9 cellular contexts compared by ENCODE assay signal in the genomic region with DNA sequence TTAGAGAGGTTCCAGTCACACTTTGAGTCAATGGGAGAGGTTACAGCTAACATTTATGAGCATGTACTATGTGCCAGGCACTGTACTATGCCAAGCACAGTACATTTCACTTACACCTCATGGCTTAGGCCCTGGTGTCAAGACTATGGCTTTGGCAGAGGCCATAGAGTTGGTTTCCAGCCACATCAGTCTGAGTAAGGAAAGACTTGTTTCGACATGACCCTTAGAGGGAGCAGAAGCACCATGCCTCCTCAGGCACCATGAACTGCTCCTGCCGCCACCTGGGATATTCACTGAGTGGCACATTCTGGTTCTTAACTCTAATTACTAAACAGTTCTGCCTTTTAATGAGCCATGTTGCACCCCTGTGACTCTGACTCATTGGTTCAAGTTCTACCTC. TPM values are rescaled to one million over a fixed set of nuclear protein-coding genes. Genes with fewer than 3 reads are reported as not detected.
DNase-seq lines count a peak whose midpoint lies in the region; ATAC-seq and TF ChIP-seq lines count a peak whose summit lies in the region.
"Had no signal": no experiment of that assay in that cellular context is flagged by ENCODE, and none has a peak within 500 bp of the region (broad histone marks: within the 10 kb centered on the region; RNA-seq: fewer than 3 reads in every experiment).

No MANE protein-coding gene starts in this region.

- no peak overlapping the region for H4K91ac ChIP-seq in IMR-90 (ENCODE audit: insufficient read depth, low read depth, low read length)

- H3K23ac ChIP-seq in IMR-90 (ENCODE audit: low read depth, low read length): peak overlapping the region; percentile 36; the same call in 1 of the 2 replicates

- H3K14ac ChIP-seq in IMR-90 (replicated peaks; ENCODE audit: low read depth, low read length): no peak overlapping the region

- H3K27me3 Mint-ChIP-seq in activated naive CD8-positive, alpha-beta T cell treated with anti-CD3 and anti-CD28 coated beads, Interleukin-2, amount 10 ng/mL, durations not matched to agents 7 days and 5 days: no peaks in the 10 kb centered on the region
- H3K27me3 Mint-ChIP-seq in immature natural killer cell (ENCODE audit: low read depth in 3 of 3): no peaks in the 10 kb centered on the region
- H3K27me3 Mint-ChIP-seq in mesothelial cell of epicardium (ENCODE audit: low read depth): no peaks in the 10 kb centered on the region

- H3K4me1 Mint-ChIP-seq in activated naive CD8-positive, alpha-beta T cell treated with anti-CD3 and anti-CD28 coated beads, Interleukin-2, amount 10 ng/mL, durations not matched to agents 7 days and 5 days: peaks cover 51% of the 10 kb centered on the region
- H3K4me1 Mint-ChIP-seq in immature natural killer cell (peaks cover 58 to 82% of the 10 kb centered on the region in 2 donors), mesothelial cell of epicardium (no peaks in the 10 kb centered on the region)

- H3K4me2 ChIP-seq in IMR-90 (ENCODE audit: low read depth, low read length): no peak overlapping the region

- peak; percentile 59 for ATAC-seq in IMR-90 (ENCODE audit: low read depth)
- peak; percentile 68 for ATAC-seq in activated naive CD8-positive, alpha-beta T cell treated with anti-CD3 and anti-CD28 coated beads, Interleukin-2, amount 10 ng/mL, durations not matched to agents 7 days and 5 days (ENCODE audit: low read depth)

- in situ Hi-C loops in IMR-90 (cut with MboI; ENCODE audit: low sequenced_read_pairs): no loop called here

- no peak overlapping the region for H3K4me3 Mint-ChIP-seq in activated naive CD8-positive, alpha-beta T cell treated with anti-CD3 and anti-CD28 coated beads, Interleukin-2, amount 10 ng/mL, durations not matched to agents 7 days and 5 days
- H3K4me3 Mint-ChIP-seq in immature natural killer cell: no peak overlapping the region
- no peak overlapping the region for H3K4me3 Mint-ChIP-seq in mesothelial cell of epicardium

- CTCF ChIA-PET in IMR-90 (lab: Yijun Ruan, JAX): interaction anchor here (0.6 kb wide), 1 partner anchor 10 kb away, joined by 3 read pairs; no protein-coding TSS in a partner anchor

- no peak overlapping the region for H2AFZ ChIP-seq in IMR-90 (replicated peaks; ENCODE audit: low read length, poor library complexity)

- H3K79me1 ChIP-seq in IMR-90 (ENCODE audit: low read depth in 1 of 2, low read length in 2 of 2): peaks cover 44 to 75% of the 10 kb centered on the region in 2 experiments

- no peak overlapping the region for H2BK15ac ChIP-seq in IMR-90 (ENCODE audit: low read depth, low read length)

- H2BK20ac ChIP-seq in IMR-90 (ENCODE audit: low read depth, low read length): 0 out of 2 replicates have a peak overlapping the region, but pooled peaks have one; percentile 5

- TF ChIP-seq POLR2A in IMR-90 (IDR thresholded peaks at IDR 0.05; ENCODE audit: low read depth, low read length) (no peak), sigmoid colon (IDR thresholded peaks at IDR 0.05) (no peak)

- peaks cover 32% of the 10 kb centered on the region for H3K9me1 ChIP-seq in IMR-90 (ENCODE audit: insufficient read depth, low read length)

- peak overlapping the region; percentile 11 for H3K27ac Mint-ChIP-seq in activated naive CD8-positive, alpha-beta T cell treated with anti-CD3 and anti-CD28 coated beads, Interleukin-2, amount 10 ng/mL, durations not matched to agents 7 days and 5 days
- peak overlapping the region in 4 of 6 donors; percentile 9 to 59 (median 30) for H3K27ac Mint-ChIP-seq in immature natural killer cell
- no peak overlapping the region for H3K27ac Mint-ChIP-seq in mesothelial cell of epicardium

- intact Hi-C loops in IMR-90 (cut with micrococcal nuclease): no loop called here
- intact Hi-C loops in sigmoid colon (cut with DNase I): loop anchor here (10.0 kb wide), 1 partner anchor 145 kb away; no protein-coding TSS in a partner anchor

- peaks cover 32% of the 10 kb centered on the region for H3K36me3 Mint-ChIP-seq in activated naive CD8-positive, alpha-beta T cell treated with anti-CD3 and anti-CD28 coated beads, Interleukin-2, amount 10 ng/mL, durations not matched to agents 7 days and 5 days
- peaks cover 4 to 8% (median 5%) of the 10 kb centered on the region in 3 donors for H3K36me3 Mint-ChIP-seq in immature natural killer cell
- peaks cover 7% of the 10 kb centered on the region for H3K36me3 Mint-ChIP-seq in mesothelial cell of epicardium

- H2BK5ac ChIP-seq in IMR-90 (ENCODE audit: low read depth, low read length, poor library complexity, severe bottlenecking): peak overlapping the region; percentile 63

- H3K9ac ChIP-seq in IMR-90 (ENCODE audit: low read depth, low read length): no peak overlapping the region

- TF ChIP-seq CTCF in AG09319 (IDR thresholded peaks at IDR 0.05; ENCODE audit: low read depth, low read length) (peak; percentile 17), IMR-90 (conservative IDR thresholded peaks at IDR 0.05; ENCODE audit: low read depth, low read length) (no peak), mesothelial cell of epicardium (IDR thresholded peaks at IDR 0.05; ENCODE audit: unreplicated experiment) (no peak), sigmoid colon (IDR thresholded peaks at IDR 0.05) (no peak)

- dilution Hi-C loops in IMR-90 (cut with HindIII; ENCODE audit: low sequenced_read_pairs, unreplicated experiment): no loop called here

- TF ChIP-seq EP300 in sigmoid colon (IDR thresholded peaks at IDR 0.05): no peak

- H3K36me3 ChIP-seq in IMR-90 (ENCODE audit: control insufficient read depth, insufficient read depth, low read length): peaks cover 15% of the 10 kb centered on the region
- peaks cover 0 to 18% (median 0%) of the 10 kb centered on the region in 4 donors for H3K36me3 ChIP-seq in sigmoid colon

- no peak overlapping the region for H4K8ac ChIP-seq in IMR-90 (ENCODE audit: low read depth in 2 of 2, low read length in 2 of 2)

- H2BK120ac ChIP-seq in IMR-90 (ENCODE audit: low read depth, low read length): no peak overlapping the region; the same call in 1 of the 2 replicates

- H3K9me3 ChIP-seq in IMR-90 (ENCODE audit: control insufficient read depth, insufficient read depth, low read length) (no peaks in the 10 kb centered on the region), sigmoid colon (no peaks in the 10 kb centered on the region)

- no peak overlapping the region for H3K18ac ChIP-seq in IMR-90 (ENCODE audit: low read depth, low read length)

- no TSS peak for BruUV-seq in IMR-90 (replicated peaks; lab: Mats Ljungman, UMichigan)

- H3K27ac ChIP-seq in IMR-90 (ENCODE audit: insufficient read depth, low read length) (no peak overlapping the region), sigmoid colon (no peak overlapping the region)

- no peak overlapping the region for H2AK9ac ChIP-seq in IMR-90 (replicated peaks; ENCODE audit: low read depth, low read length, poor library complexity)

- no CpG with 5 or more reads among the region's 2 CpGs for WGBS in IMR-90 (ENCODE audit: extremely low coverage in 2 of 2, insufficient read length in 1 of 2), 2 experiments
- WGBS in sigmoid colon, 2 donors: 85 to 93% methylated on average over 2 of the region's 2 CpGs

- H3K4ac ChIP-seq in IMR-90 (ENCODE audit: low read depth, low read length): no peak overlapping the region

- H3K4me3 ChIP-seq in IMR-90 (ENCODE audit: insufficient read depth, low read depth, low read length) (no peak overlapping the region), sigmoid colon (no peak overlapping the region)

- peak; percentile 38 for TF ChIP-seq RAD21 in IMR-90 (IDR thresholded peaks at IDR 0.05; ENCODE audit: low read length)

- H2AK5ac ChIP-seq in IMR-90 (ENCODE audit: low read depth, low read length): peak overlapping the region; percentile 21

- DNase-seq in AG09319 (ENCODE audit: extremely low read depth, low read depth): no peak
- DNase-seq in IMR-90: peak; percentile 50
- no peak for DNase-seq in activated naive CD8-positive, alpha-beta T cell treated with anti-CD3 and anti-CD28 coated beads, Interleukin-2, amount 10 ng/mL, durations not matched to agents 7 days and 5 days
- no peak for DNase-seq in immature natural killer cell
- no peak for DNase-seq in mesothelial cell of epicardium (ENCODE audit: low spot score in 2 of 2, unreplicated experiment in 2 of 2)
- no peak for DNase-seq in NCI-H2081 treated with DMSO at 0.1 percent for 48 hours (lab: John Stamatoyannopoulos, UW)
- no peak for DNase-seq in sigmoid colon
- no peak for DNase-seq in HK-2 (ENCODE audit: unreplicated experiment)

- H3K4me1 ChIP-seq in IMR-90 (ENCODE audit: control insufficient read depth, insufficient read depth, low read length) (peaks cover 15% of the 10 kb centered on the region), sigmoid colon (peaks cover 0 to 7% (median 4%) of the 10 kb centered on the region in 4 donors)

- H4K5ac ChIP-seq in IMR-90 (ENCODE audit: low read depth, low read length): no peak overlapping the region

- H4K20me1 ChIP-seq in IMR-90 (ENCODE audit: insufficient read depth, low read length): peaks cover 87% of the 10 kb centered on the region

- POLR2A ChIA-PET in IMR-90 (lab: Charles Lee; ENCODE audit: unreplicated experiment): no interaction called here
- POLR2A ChIA-PET in activated naive CD8-positive, alpha-beta T cell treated with anti-CD3 and anti-CD28 coated beads, Interleukin-2, amount 10 ng/mL, durations not matched to agents 7 days and 5 days (lab: Charles Lee): interaction anchor here (0.7 to 2.8 kb wide), 3 partner anchors 12 to 48 kb away, joined by 3 to 10 read pairs (median 7); partner anchors contain the start of gene DGUOK

- H3K56ac ChIP-seq in IMR-90 (ENCODE audit: extremely low read depth, insufficient read depth, low read length): no peak overlapping the region

- H3K27me3 ChIP-seq in IMR-90 (ENCODE audit: control insufficient read depth, insufficient read depth, low read length): no peaks in the 10 kb centered on the region
- no peaks in the 10 kb centered on the region for H3K27me3 ChIP-seq in sigmoid colon

- no peaks in the 10 kb centered on the region for H3K9me3 Mint-ChIP-seq in activated naive CD8-positive, alpha-beta T cell treated with anti-CD3 and anti-CD28 coated beads, Interleukin-2, amount 10 ng/mL, durations not matched to agents 7 days and 5 days
- H3K9me3 Mint-ChIP-seq in immature natural killer cell: no peaks in the 10 kb centered on the region
- no peaks in the 10 kb centered on the region for H3K9me3 Mint-ChIP-seq in mesothelial cell of epicardium

RNA-seq across cellular contexts. Expression of gene DGUOK, which starts 12.7 kb away (rescaled TPM):
- 57.2 and 66.3 TPM in 2 replicates for total RNA-seq in IMR-90 (2012; rRNA removed)
- 111 and 116 TPM in 2 replicates for polyA plus RNA-seq in IMR-90 (2012; rRNA removed)
- 95.7 and 122 TPM in 2 replicates for polyA plus RNA-seq in IMR-90 (2012; cell fraction: cytosol; rRNA removed)
- 37.3 and 50.6 TPM in 2 replicates for polyA plus RNA-seq in IMR-90 (2012; cell fraction: nucleus; rRNA removed; ENCODE audit: low replicate concordance)
- 10 to 100 TPM; 71.6 to 77.7 TPM for total RNA-seq in activated naive CD8-positive, alpha-beta T cell treated with anti-CD3 and anti-CD28 coated beads, Interleukin-2, amount 10 ng/mL, durations not matched to agents 7 days and 5 days
- polyA plus RNA-seq in immature natural killer cell: 100 to 1,000 TPM; 207 to 245 (median 223) TPM
- total RNA-seq in mesothelial cell of epicardium: 66.0 to 69.5 TPM (median 66.8 TPM) in 3 replicates
- total RNA-seq in sigmoid colon: 10 to 100 TPM; 31.6 to 48.1 (median 39.3) TPM
- 100 to 1,000 TPM in 1 of 3 donors, 10 to 100 TPM in 2; 89.3 to 132 (median 96.7) TPM for polyA plus RNA-seq in sigmoid colon

RNA-seq across cellular contexts. Expression of gene TET3, which starts 45.3 kb away (rescaled TPM):
- total RNA-seq in IMR-90 (2012; rRNA removed) (1.6 and 1.7 TPM in 2 replicates), mesothelial cell of epicardium (39.6 to 42.6 TPM (median 41.2 TPM) in 3 replicates), sigmoid colon (1 to 10 TPM; 3.1 to 5.8 (median 3.6) TPM)
- polyA plus RNA-seq in IMR-90 (2012; rRNA removed) (1.8 TPM in 2 replicates), immature natural killer cell (1 to 10 TPM in 1 of 3 donors, under 1 TPM in 1, not detected in 1; 0.16 to 1.2 TPM), sigmoid colon (1 to 10 TPM; 1.8 to 9.6 (median 2.5) TPM)
- 0.75 and 1.2 TPM in 2 replicates for polyA plus RNA-seq in IMR-90 (2012; cell fraction: cytosol; rRNA removed)
- polyA plus RNA-seq in IMR-90 (2012; cell fraction: nucleus; rRNA removed; ENCODE audit: low replicate concordance): 5.9 and 7.2 TPM in 2 replicates
- total RNA-seq in activated naive CD8-positive, alpha-beta T cell treated with anti-CD3 and anti-CD28 coated beads, Interleukin-2, amount 10 ng/mL, durations not matched to agents 7 days and 5 days: 10 to 100 TPM; 19.9 to 21.0 TPM

RNA-seq across cellular contexts. Expression of gene ACTG2, which starts 46.6 kb away (rescaled TPM):
- total RNA-seq in IMR-90 (2012; rRNA removed) (349 and 523 TPM in 2 replicates), mesothelial cell of epicardium (9.3 to 10.0 TPM (median 9.4 TPM) in 3 replicates), sigmoid colon (over 10,000 TPM in 1 of 4 donors, 1,000 to 10,000 TPM in 3; 3,612 to 10,290 (median 5,643) TPM)
- polyA plus RNA-seq in IMR-90 (2012; rRNA removed) (887 and 899 TPM in 2 replicates), immature natural killer cell (not detected), sigmoid colon (100 to 1,000 TPM in 2 of 3 donors, 10 to 100 TPM in 1; 16.9 to 441 (median 104) TPM)
- 644 and 1,415 TPM in 2 replicates for polyA plus RNA-seq in IMR-90 (2012; cell fraction: cytosol; rRNA removed)
- 237 and 431 TPM in 2 replicates for polyA plus RNA-seq in IMR-90 (2012; cell fraction: nucleus; rRNA removed; ENCODE audit: low replicate concordance)
- total RNA-seq in activated naive CD8-positive, alpha-beta T cell treated with anti-CD3 and anti-CD28 coated beads, Interleukin-2, amount 10 ng/mL, durations not matched to agents 7 days and 5 days: under 1 TPM; 0.22 to 0.43 TPM
- total RNA-seq: NCI-H460 had no signal

Comparison
In these comparisons a context has a peak if more than half of its experiments do, and no peak if none do; other contexts are left out.
1. RNA of gene ACTG2, which starts 46.6 kb away (total RNA-seq): 3,612 to 10,290 TPM in sigmoid colon and 349 to 523 TPM in IMR-90; 9.3 to 10.0 TPM in mesothelial cell of epicardium and 0.22 to 0.43 TPM in activated naive CD8-positive, alpha-beta T cell treated with anti-CD3 and anti-CD28 coated beads, Interleukin-2, amount 10 ng/mL, durations not matched to agents 7 days and 5 days; every median in the first group is over 10 times any median in the second.